In the genomic region with DNA sequence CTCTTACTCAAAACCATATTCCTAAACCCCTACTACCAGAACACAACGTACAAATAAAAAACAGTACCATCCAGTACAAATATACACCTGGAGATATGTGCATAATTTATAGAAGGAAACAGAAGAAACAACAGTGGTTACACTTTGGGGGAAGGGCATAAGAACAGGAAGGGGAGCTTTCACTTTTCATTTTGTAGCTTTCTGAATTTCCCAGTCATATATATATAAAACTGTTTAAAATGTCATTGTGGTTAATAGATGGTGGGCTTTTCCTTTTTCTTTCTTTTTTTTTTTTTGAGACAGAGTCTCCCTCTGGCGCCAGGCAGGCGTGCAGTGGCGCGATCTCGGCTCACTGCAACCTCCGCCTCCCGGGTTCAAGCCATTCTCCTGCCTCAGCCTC, we compare ENCODE assay signal across 10 cellular contexts. TPM values are rescaled to one million over a fixed set of nuclear protein-coding genes. Genes with fewer than 3 reads are reported as not detected.
DNase-seq lines count a peak whose midpoint lies in the region; ATAC-seq and TF ChIP-seq lines count a peak whose summit lies in the region.
"Had no signal": no experiment of that assay in that cellular context is flagged by ENCODE, and none has a peak within 500 bp of the region (broad histone marks: within the 10 kb centered on the region; RNA-seq: fewer than 3 reads in every experiment).

No MANE protein-coding gene starts in this region.

- H3K27ac Mint-ChIP-seq in T-helper 2 cell treated with Interferon-gamma antibody and Interleukin-4, amounts not matched to agents 5 μg/mL and 100 μg/mL, for 36 hours = peak overlapping the region; percentile 71

- peaks cover 32% of the 10 kb centered on the region for H3K36me3 Mint-ChIP-seq in T-helper 2 cell treated with Interferon-gamma antibody and Interleukin-4, amounts not matched to agents 5 μg/mL and 100 μg/mL, for 36 hours (ENCODE audit: low read depth)

- ATAC-seq in GM21723 (IDR thresholded peaks at IDR 0.05; ENCODE audit: unreplicated experiment) = peak; percentile 67
- peak; percentile 59 for ATAC-seq in mucosa of descending colon
- ATAC-seq in HG03442 (IDR thresholded peaks at IDR 0.05; ENCODE audit: unreplicated experiment) = no peak

- H3K9me3 ChIP-seq in mucosa of descending colon = no peaks in the 10 kb centered on the region

- no peaks in the 10 kb centered on the region for H3K4me1 ChIP-seq in mucosa of descending colon (ENCODE audit: low read depth)

- peak; percentile 46 for DNase-seq in GM10248 (ENCODE audit: extremely low spot score)
- no peak for DNase-seq in T-helper 2 cell treated with Interferon-gamma antibody and Interleukin-4, amounts not matched to agents 5 μg/mL and 100 μg/mL, for 36 hours (ENCODE audit: low spot score)
- DNase-seq in mucosa of descending colon = no peak
- no peak for DNase-seq in NCI-H1105 (lab: John Stamatoyannopoulos, UW)
- no peak for DNase-seq in NCI-H1105 treated with DMSO at 0.1 percent for 48 hours (lab: John Stamatoyannopoulos, UW)
- no peak for DNase-seq in SKM-1 (lab: John Stamatoyannopoulos, UW; ENCODE audit: unreplicated experiment)
- DNase-seq: DMS79 treated with DMSO at 0.1 percent for 48 hours; stimulated activated CD4-positive, alpha-beta T cell treated with anti-CD3 and anti-CD28 coated beads, Interleukin-4, amount 100 ng/mL, for 1 hour had no signal

- H3K4me3 Mint-ChIP-seq in T-helper 2 cell treated with Interferon-gamma antibody and Interleukin-4, amounts not matched to agents 5 μg/mL and 100 μg/mL, for 36 hours = peak overlapping the region; percentile 78

- no peak for TF ChIP-seq CTCF in GM10248 (IDR thresholded peaks at IDR 0.05; ENCODE audit: control extremely low read depth, extremely low read depth, low read depth, missing control alignments)
- no peak for TF ChIP-seq CTCF in mucosa of descending colon (IDR thresholded peaks at IDR 0.05)

- intact Hi-C loops in mucosa of descending colon (cut with DNase I, micrococcal nuclease) = no loop called here

- no peak overlapping the region for H3K4me3 ChIP-seq in mucosa of descending colon

- H3K4me1 Mint-ChIP-seq in T-helper 2 cell treated with Interferon-gamma antibody and Interleukin-4, amounts not matched to agents 5 μg/mL and 100 μg/mL, for 36 hours (ENCODE audit: low read depth) = peaks cover 28% of the 10 kb centered on the region

- CTCF ChIA-PET in GM10248 (lab: Yijun Ruan, JAX) = interaction anchor here (1.1 to 6.5 kb wide), 7 partner anchors 9 to 121 kb away, joined by 3 to 32 read pairs (median 4); no protein-coding TSS in a partner anchor

- POLR2A ChIA-PET in GM10248 (lab: Yijun Ruan, JAX) = interaction anchor here (0.9 kb wide), 1 partner anchor 47 kb away, joined by 6 read pairs; the partner anchor contains the start of gene MALSU1

- H3K27me3 Mint-ChIP-seq in T-helper 2 cell treated with Interferon-gamma antibody and Interleukin-4, amounts not matched to agents 5 μg/mL and 100 μg/mL, for 36 hours (ENCODE audit: low read depth) = no peaks in the 10 kb centered on the region

- no peaks in the 10 kb centered on the region for H3K9me3 Mint-ChIP-seq in T-helper 2 cell treated with Interferon-gamma antibody and Interleukin-4, amounts not matched to agents 5 μg/mL and 100 μg/mL, for 36 hours

- H3K36me3 ChIP-seq in mucosa of descending colon (ENCODE audit: low read depth) = no peaks in the 10 kb centered on the region

RNA-seq across cellular contexts. Expression of gene MALSU1, which starts 47.2 kb away (rescaled TPM):
- total RNA-seq in mucosa of descending colon = 10 to 100 TPM; 28.1 to 38.8 (median 37.2) TPM
